Comparison of ENCODE assay signal across 18 cellular contexts in the genomic region with DNA sequence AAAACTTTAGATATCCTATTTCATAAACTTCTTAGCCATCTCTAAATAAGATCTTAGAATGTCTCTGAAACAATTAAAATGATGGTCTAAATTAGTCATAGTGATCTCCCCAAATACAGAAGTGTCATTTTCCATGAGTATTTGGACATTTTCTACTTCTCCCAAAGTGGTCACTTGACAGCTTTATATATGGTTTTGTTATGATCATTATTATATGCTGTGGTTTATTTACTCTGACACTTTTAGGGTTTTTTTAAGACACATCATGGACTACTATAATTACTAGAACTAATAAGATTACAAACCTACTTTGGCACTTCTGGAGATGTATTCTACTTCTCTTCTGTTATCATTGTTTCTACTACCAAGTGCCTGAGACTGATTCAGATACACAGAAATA. TPM values are rescaled to one million over a fixed set of nuclear protein-coding genes. Genes with fewer than 3 reads are reported as not detected.
DNase-seq lines count a peak whose midpoint lies in the region; ATAC-seq, FAIRE-seq and TF ChIP-seq lines count a peak whose summit lies in the region.
"Had no signal": no experiment of that assay in that cellular context is flagged by ENCODE, and none has a peak within 500 bp of the region (broad histone marks: within the 10 kb centered on the region; RNA-seq: fewer than 3 reads in every experiment).

No MANE protein-coding gene starts in this region.

- DNase-seq in NOMO-1 treated with DMSO at 0.1 percent for 48 hours (lab: John Stamatoyannopoulos, UW; ENCODE audit: unreplicated experiment) (peak; percentile 2), NOMO-1 treated with dmso at 0.1 percent for 144 hours (lab: John Stamatoyannopoulos, UW; ENCODE audit: unreplicated experiment) (no peak), MV-4-11 (lab: John Stamatoyannopoulos, UW) (peak; percentile 62), left cardiac atrium (no peak), foreskin fibroblast (no peak)
- DNase-seq in activated naive CD4-positive, alpha-beta T cell treated with anti-CD3 and anti-CD28 coated beads, Interleukin-2, amount 50 U/mL, for 72 hours (ENCODE audit: low spot score in 2 of 2), result no peak
- no peak for DNase-seq in stimulated activated CD4-positive, alpha-beta T cell treated with anti-CD3 and anti-CD28 coated beads, Interleukin-15, amount 100 ng/mL, for 24 hours
- DNase-seq: ACHN; Calu3; CD4-positive, alpha-beta T cell; DMS 273 treated with DMSO at 0.1 percent for 48 hours; GM23248 had no signal

- no peak for ATAC-seq in activated naive CD4-positive, alpha-beta T cell treated with anti-CD3 and anti-CD28 coated beads, Interleukin-2, amount 50 U/mL, for 72 hours
- no peak for ATAC-seq in left cardiac atrium
- ATAC-seq: GM12878, HCT116 had no signal

- TF ChIP-seq CTCF in foreskin fibroblast (IDR thresholded peaks at IDR 0.05; ENCODE audit: low read depth, low read length), result no peak

- H3K27ac Mint-ChIP-seq in activated naive CD4-positive, alpha-beta T cell treated with anti-CD3 and anti-CD28 coated beads, Interleukin-2, amount 50 U/mL, for 72 hours, result no peak overlapping the region
- H3K27ac Mint-ChIP-seq: CD4-positive, alpha-beta T cell had no signal

- no peak overlapping the region for H3K4me3 ChIP-seq in foreskin fibroblast (ENCODE audit: low read depth in 1 of 2, low read length in 2 of 2)
- H3K4me3 ChIP-seq: BLaER1 treated with 17β-estradiol and CSF1 and Interleukin-3, amounts not matched to agents 10 nM and 100 nM; GM12878; GM23248 had no signal

- H3K36me3 Mint-ChIP-seq in activated naive CD4-positive, alpha-beta T cell treated with anti-CD3 and anti-CD28 coated beads, Interleukin-2, amount 50 U/mL, for 72 hours, result peaks cover 0 to 6% of the 10 kb centered on the region in 2 donors

- H3K9me3 Mint-ChIP-seq in activated naive CD4-positive, alpha-beta T cell treated with anti-CD3 and anti-CD28 coated beads, Interleukin-2, amount 50 U/mL, for 72 hours, result no peaks in the 10 kb centered on the region
- H3K9me3 Mint-ChIP-seq: CD4-positive, alpha-beta T cell had no signal

- FAIRE-seq in endometrium (lab: Jason Lieb, UNC), result peak; percentile 18
- FAIRE-seq: GM12878, GM18507, H54 had no signal

- intact Hi-C loops in left cardiac atrium (cut with DNase I), result no loop called here

RNA-seq across cellular contexts. Expression of a gene that starts 47.1 kb away (rescaled TPM):
- total RNA-seq in activated naive CD4-positive, alpha-beta T cell treated with anti-CD3 and anti-CD28 coated beads, Interleukin-2, amount 50 U/mL, for 72 hours, result 10 to 100 TPM; 13.6 to 33.3 TPM
- 100 to 1,000 TPM in 1 of 2 donors, 10 to 100 TPM in 1; 65.6 to 101 TPM for total RNA-seq in left cardiac atrium

Comparison
In these comparisons a context has a peak if more than half of its experiments do, and no peak if none do; other contexts are left out.
1. DNase-seq: peak in NOMO-1 treated with DMSO at 0.1 percent for 48 hours (single experiment) and MV-4-11 (single experiment); none in NOMO-1 treated with dmso at 0.1 percent for 144 hours (single experiment), activated naive CD4-positive, alpha-beta T cell treated with anti-CD3 and anti-CD28 coated beads, Interleukin-2, amount 50 U/mL, for 72 hours (0 of 2), left cardiac atrium (single experiment), foreskin fibroblast (0 of 2) and stimulated activated CD4-positive, alpha-beta T cell treated with anti-CD3 and anti-CD28 coated beads, Interleukin-15, amount 100 ng/mL, for 24 hours (single experiment).